8 cellular contexts compared by ENCODE assay signal in genomic region chr22:20550851-20551744, GRCh38. TPM values are rescaled to one million over a fixed set of nuclear protein-coding genes. Genes with fewer than 3 reads are reported as not detected.
DNase-seq lines count a peak whose midpoint lies in the region; ATAC-seq and TF ChIP-seq lines count a peak whose summit lies in the region.

No MANE protein-coding gene starts in this region.

- peaks cover 25% of the 10 kb centered on the region for H3K36me3 ChIP-seq in CD4-positive, CD25-positive, alpha-beta regulatory T cell (ENCODE audit: control insufficient read depth, insufficient read depth, low read length)
- H3K36me3 ChIP-seq in stomach = peaks cover 26 to 46% (median 41%) of the 10 kb centered on the region in 4 donors

- H3K27me3 ChIP-seq in CD4-positive, CD25-positive, alpha-beta regulatory T cell (ENCODE audit: control insufficient read depth, insufficient read depth, low read length) = no peaks in the 10 kb centered on the region
- no peaks in the 10 kb centered on the region for H3K27me3 ChIP-seq in stomach

- intact Hi-C loops in stomach (cut with DNase I; ENCODE audit: low total_unique reads) = loop anchor here (10.0 kb wide), 1 partner anchor 46 kb away; the partner anchor contains the start of gene MED15

- peak overlapping the region; percentile 98 to 99 (median 99) for H3K27ac Mint-ChIP-seq in CD4-positive, CD25-positive, alpha-beta regulatory T cell

- TF ChIP-seq CTCF in stomach (IDR thresholded peaks at IDR 0.05) = no peak

- peak; percentile 48 to 85 (median 74) for DNase-seq in CD4-positive, CD25-positive, alpha-beta regulatory T cell
- peak; percentile 51 for DNase-seq in activated CD4-positive, alpha-beta T cell treated with anti-CD3 and anti-CD28 coated beads, Interleukin-2, amount 50 U/mL, for 1 hour
- peak; percentile 33 for DNase-seq in effector CD8-positive, alpha-beta T cell (lab: John Stamatoyannopoulos, UW)
- DNase-seq in mucosa of gallbladder (ENCODE audit: low spot score) = peak; percentile 38
- DNase-seq in stomach = no peak
- no peak for DNase-seq in HPDE6-E6E7 (ENCODE audit: extremely low spot score)

- no peak for TF ChIP-seq POLR2A in stomach (IDR thresholded peaks at IDR 0.05)

- peak overlapping the region; percentile 87 for H3K4me3 ChIP-seq in CD4-positive, CD25-positive, alpha-beta regulatory T cell (ENCODE audit: low read depth, low read length)
- peak overlapping the region in 1 of 4 donors; percentile 6 for H3K4me3 ChIP-seq in stomach

- peaks cover 31% of the 10 kb centered on the region for H3K36me3 Mint-ChIP-seq in CD4-positive, CD25-positive, alpha-beta regulatory T cell

- no peaks in the 10 kb centered on the region for H3K27me3 Mint-ChIP-seq in CD4-positive, CD25-positive, alpha-beta regulatory T cell

- peaks cover 23 to 96% (median 57%) of the 10 kb centered on the region in 4 donors for H3K4me1 Mint-ChIP-seq in CD4-positive, CD25-positive, alpha-beta regulatory T cell

- no peak for TF ChIP-seq EP300 in stomach (IDR thresholded peaks at IDR 0.05)

- peak; percentile 58 to 64 for ATAC-seq in CD4-positive, CD25-positive, alpha-beta regulatory T cell (ENCODE audit: low read depth in 2 of 2)
- ATAC-seq in HG02870 (IDR thresholded peaks at IDR 0.05; ENCODE audit: unreplicated experiment) (no peak), GM19324 (IDR thresholded peaks at IDR 0.05; ENCODE audit: low FRiP score, unreplicated experiment) (no peak)

- H3K27ac ChIP-seq in CD4-positive, CD25-positive, alpha-beta regulatory T cell (ENCODE audit: insufficient read depth, low read length, poor library complexity, severe bottlenecking) = peak overlapping the region; percentile 95
- peak overlapping the region; percentile 83 to 90 (median 88) for H3K27ac ChIP-seq in stomach

- H3K4me3 Mint-ChIP-seq in CD4-positive, CD25-positive, alpha-beta regulatory T cell = peak overlapping the region; percentile 79 to 92 (median 90)

- no peaks in the 10 kb centered on the region for H3K9me3 Mint-ChIP-seq in CD4-positive, CD25-positive, alpha-beta regulatory T cell

- 57 to 68% (median 65%) methylated on average over 22 to 27 of the region's 27 CpGs for WGBS in stomach, 5 donors

- peaks cover 99% of the 10 kb centered on the region for H3K4me1 ChIP-seq in CD4-positive, CD25-positive, alpha-beta regulatory T cell (ENCODE audit: control insufficient read depth, insufficient read depth, low read length, poor library complexity, severe bottlenecking)
- H3K4me1 ChIP-seq in stomach = peaks cover 56 to 87% (median 67%) of the 10 kb centered on the region in 4 donors

- no peaks in the 10 kb centered on the region for H3K9me3 ChIP-seq in CD4-positive, CD25-positive, alpha-beta regulatory T cell (ENCODE audit: control insufficient read depth in 2 of 2, low read length in 2 of 2)
- no peaks in the 10 kb centered on the region for H3K9me3 ChIP-seq in stomach

RNA-seq across cellular contexts. Expression of gene MED15, which starts 43.7 kb away (rescaled TPM):
- total RNA-seq in CD4-positive, CD25-positive, alpha-beta regulatory T cell = 397 TPM
- 10 to 100 TPM; 35.1 to 43.0 (median 38.5) TPM for polyA plus RNA-seq in CD4-positive, CD25-positive, alpha-beta regulatory T cell
- total RNA-seq in mucosa of gallbladder = 107 TPM
- total RNA-seq in stomach = 100 to 1,000 TPM in 3 of 5 donors, 10 to 100 TPM in 2; 28.3 to 289 (median 135) TPM
- 10 to 100 TPM; 29.3 to 41.9 (median 39.3) TPM for polyA plus RNA-seq in stomach

RNA-seq across cellular contexts. Expression of gene KLHL22, which starts 55.5 kb away (rescaled TPM):
- 55.6 TPM for total RNA-seq in CD4-positive, CD25-positive, alpha-beta regulatory T cell
- polyA plus RNA-seq in CD4-positive, CD25-positive, alpha-beta regulatory T cell = 10 to 100 TPM; 40.1 to 48.1 (median 42.4) TPM
- total RNA-seq in mucosa of gallbladder (26.6 TPM), stomach (10 to 100 TPM in 4 of 5 donors, 1 to 10 TPM in 1; 7.0 to 26.5 (median 22.8) TPM)
- polyA plus RNA-seq in stomach = 10 to 100 TPM in 2 of 3 donors, 1 to 10 TPM in 1; 7.0 to 10.8 (median 10.2) TPM

Comparison
In these comparisons a context has a peak if more than half of its experiments do, and no peak if none do; other contexts are left out.
1. ATAC-seq: peak in CD4-positive, CD25-positive, alpha-beta regulatory T cell (2 of 2); none in HG02870 (single experiment) and GM19324 (single experiment).
2. DNase-seq: peak in CD4-positive, CD25-positive, alpha-beta regulatory T cell (3 of 3), activated CD4-positive, alpha-beta T cell treated with anti-CD3 and anti-CD28 coated beads, Interleukin-2, amount 50 U/mL, for 1 hour (single experiment), effector CD8-positive, alpha-beta T cell (single experiment) and mucosa of gallbladder (single experiment); none in stomach (single experiment) and HPDE6-E6E7 (single experiment).